ENCODE assay signal across 8 cellular contexts in genomic region chr1:84078108-84078823, GRCh38.
DNase-seq lines count a peak whose midpoint lies in the region; ATAC-seq and TF ChIP-seq lines count a peak whose summit lies in the region.

No MANE protein-coding gene starts in this region.

- H3K27me3 Mint-ChIP-seq in effector memory CD8-positive, alpha-beta T cell, result no peaks in the 10 kb centered on the region

- peak overlapping the region; percentile 81 for H3K4ac ChIP-seq in mesendoderm (ENCODE audit: low read depth, low read length)

- peak overlapping the region; percentile 88 for H3K18ac ChIP-seq in mesendoderm (ENCODE audit: low read length)

- peak overlapping the region; percentile 89 to 93 for H3K4me3 Mint-ChIP-seq in effector memory CD8-positive, alpha-beta T cell

- peak overlapping the region; percentile 60 for H4K8ac ChIP-seq in mesendoderm (ENCODE audit: low read depth, low read length)

- H3K9me3 ChIP-seq in SJSA1 (replicated peaks) (no peaks in the 10 kb centered on the region), tibial nerve (no peaks in the 10 kb centered on the region)

- H3K27me3 ChIP-seq in SJSA1 (replicated peaks) (no peaks in the 10 kb centered on the region), mesendoderm (ENCODE audit: insufficient read depth, low read length, poor library complexity) (no peaks in the 10 kb centered on the region), tibial nerve (no peaks in the 10 kb centered on the region)

- H3K36me3 ChIP-seq in SJSA1 (peaks cover 10% of the 10 kb centered on the region), mesendoderm (ENCODE audit: control insufficient read depth, insufficient read depth, low read length) (no peaks in the 10 kb centered on the region), tibial nerve (no peaks in the 10 kb centered on the region)

- peak; percentile 32 for DNase-seq in DMS53 treated with DMSO at 0.1 percent for 48 hours (lab: John Stamatoyannopoulos, UW; ENCODE audit: unreplicated experiment)
- peak in 1 of 2 experiments; percentile 71 for DNase-seq in SJSA1 (ENCODE audit: low read depth in 1 of 2, low spot score in 2 of 2)
- DNase-seq in effector memory CD8-positive, alpha-beta T cell, result peak in 1 of 3 experiments; percentile 10
- DNase-seq in mesendoderm, result peak; percentile 56
- DNase-seq in tibial nerve (ENCODE audit: low spot score in 2 of 2), result peak in 1 of 2 donors; percentile 7
- no peak for DNase-seq in GDM1 (lab: John Stamatoyannopoulos, UW)

- H3K4me1 Mint-ChIP-seq in effector memory CD8-positive, alpha-beta T cell (ENCODE audit: low read depth in 2 of 2), result peaks cover 10 to 11% of the 10 kb centered on the region in 2 donors

- no peak overlapping the region for H2BK15ac ChIP-seq in mesendoderm (replicated peaks; ENCODE audit: low read depth)

- peak overlapping the region; percentile 67 to 84 for H3K27ac Mint-ChIP-seq in effector memory CD8-positive, alpha-beta T cell

- H3K79me1 ChIP-seq in mesendoderm (ENCODE audit: low read length), result peaks cover under 1% of the 10 kb centered on the region

- no peak for TF ChIP-seq CTCF in tibial nerve (IDR thresholded peaks at IDR 0.05)

- TF ChIP-seq EP300 in tibial nerve (IDR thresholded peaks at IDR 0.05), result no peak

- no peak overlapping the region for H2AK5ac ChIP-seq in mesendoderm (ENCODE audit: low read length)

- H4K5ac ChIP-seq in mesendoderm (ENCODE audit: low read length), result no peak overlapping the region

- whole genome bisulfite sequencing in mesendoderm (ENCODE audit: extremely low coverage, insufficient coverage, low lambda C conversion rate), result no CpG with 5 or more reads among the region's 60 CpGs
- 0% methylated on average over 33 to 47 of the region's 60 CpGs for WGBS in tibial nerve, 2 donors

- H3K23ac ChIP-seq in mesendoderm (ENCODE audit: low read length), result peak overlapping the region; percentile 10

- H2BK120ac ChIP-seq in mesendoderm (ENCODE audit: low read depth, low read length), result no peak overlapping the region

- H3K79me2 ChIP-seq in mesendoderm (ENCODE audit: control insufficient read depth, insufficient read depth, low read length), result peaks cover 6% of the 10 kb centered on the region

- H3K36me3 Mint-ChIP-seq in effector memory CD8-positive, alpha-beta T cell (ENCODE audit: insufficient read depth), result no peaks in the 10 kb centered on the region

- no peak for TF ChIP-seq POLR2A in tibial nerve (IDR thresholded peaks at IDR 0.05)

- H3K56ac ChIP-seq in mesendoderm (ENCODE audit: low read length), result peak overlapping the region; percentile 96

- H3K4me1 ChIP-seq in SJSA1 (replicated peaks), result peaks cover 10% of the 10 kb centered on the region
- no peaks in the 10 kb centered on the region for H3K4me1 ChIP-seq in mesendoderm (ENCODE audit: control insufficient read depth, low read depth, low read length)
- H3K4me1 ChIP-seq in tibial nerve, result peaks cover 0 to 25% (median 3%) of the 10 kb centered on the region in 4 donors

- peak; percentile 39 for ATAC-seq in GM19328 (IDR thresholded peaks at IDR 0.05; ENCODE audit: unreplicated experiment)
- ATAC-seq in HG03342 (IDR thresholded peaks at IDR 0.05; ENCODE audit: unreplicated experiment), result peak; percentile 31
- peak; percentile 46 for ATAC-seq in effector memory CD8-positive, alpha-beta T cell (replicated peaks)

- H2BK5ac ChIP-seq in mesendoderm (ENCODE audit: low read length), result no peak overlapping the region

- H3K27ac ChIP-seq in SJSA1 (peak overlapping the region; percentile 92), mesendoderm (ENCODE audit: low read depth, low read length) (peak overlapping the region; percentile 91), tibial nerve (peak overlapping the region; percentile 81 to 96 (median 87))

- H3K4me3 ChIP-seq in SJSA1 (peak overlapping the region; percentile 98), mesendoderm (ENCODE audit: low read length) (peak overlapping the region; percentile 85), tibial nerve (peak overlapping the region; percentile 74 to 95 (median 89))

- peak overlapping the region; percentile 93 for H3K9ac ChIP-seq in mesendoderm (ENCODE audit: low read length)

- no peaks in the 10 kb centered on the region for H3K9me3 Mint-ChIP-seq in effector memory CD8-positive, alpha-beta T cell

- peak overlapping the region; percentile 73 for H3K4me2 ChIP-seq in mesendoderm (ENCODE audit: low read length)
